19 cellular contexts compared by ENCODE assay signal in genomic region chr4:53441564-53441963, GRCh38.
DNase-seq lines count a peak whose midpoint lies in the region; ATAC-seq, FAIRE-seq and TF ChIP-seq lines count a peak whose summit lies in the region.
"Had no signal": no experiment of that assay in that cellular context is flagged by ENCODE, and none has a peak within 500 bp of the region (broad histone marks: within the 10 kb centered on the region; RNA-seq: fewer than 3 reads in every experiment).

No MANE protein-coding gene starts in this region.

- H3K9me3 Mint-ChIP-seq in activated naive CD4-positive, alpha-beta T cell treated with anti-CD3 and anti-CD28 coated beads, Interleukin-2, amount 50 U/mL, for 24 hours, result no peaks in the 10 kb centered on the region
- no peaks in the 10 kb centered on the region for H3K9me3 Mint-ChIP-seq in activated naive CD4-positive, alpha-beta T cell treated with anti-CD3 and anti-CD28 coated beads, Interleukin-2, amount 50 U/mL, for 72 hours
- H3K9me3 Mint-ChIP-seq in endodermal cell, result no peaks in the 10 kb centered on the region
- no peaks in the 10 kb centered on the region for H3K9me3 Mint-ChIP-seq in progenitor cell of endocrine pancreas (ENCODE audit: low read depth)
- H3K9me3 Mint-ChIP-seq: CD8-positive, alpha-beta memory T cell; GM23338 had no signal

- no peak overlapping the region for H3K9ac ChIP-seq in endodermal cell (ENCODE audit: extremely low read depth, low read length, poor library complexity, severe bottlenecking)
- H3K9ac ChIP-seq: BLaER1 treated with 17β-estradiol and CSF1 and Interleukin-3, amounts not matched to agents 10 nM and 100 nM had no signal

- no peaks in the 10 kb centered on the region for H3K27me3 ChIP-seq in endodermal cell (ENCODE audit: control insufficient read depth, insufficient read depth, low read length, poor library complexity, severe bottlenecking)
- H3K27me3 ChIP-seq: BLaER1 treated with 17β-estradiol and CSF1 and Interleukin-3, amounts not matched to agents 10 nM and 100 nM had no signal

- peaks cover 40% of the 10 kb centered on the region for H3K36me3 Mint-ChIP-seq in activated naive CD4-positive, alpha-beta T cell treated with anti-CD3 and anti-CD28 coated beads, Interleukin-2, amount 50 U/mL, for 24 hours
- peaks cover 20 to 23% of the 10 kb centered on the region in 2 donors for H3K36me3 Mint-ChIP-seq in activated naive CD4-positive, alpha-beta T cell treated with anti-CD3 and anti-CD28 coated beads, Interleukin-2, amount 50 U/mL, for 72 hours
- peaks cover 45% of the 10 kb centered on the region for H3K36me3 Mint-ChIP-seq in endodermal cell (ENCODE audit: low read depth)
- peaks cover 19% of the 10 kb centered on the region for H3K36me3 Mint-ChIP-seq in progenitor cell of endocrine pancreas (ENCODE audit: insufficient read depth)

- TF ChIP-seq CTCF in endodermal cell (conservative IDR thresholded peaks at IDR 0.05) (no peak), progenitor cell of endocrine pancreas (IDR thresholded peaks at IDR 0.05; ENCODE audit: unreplicated experiment) (no peak)

- no peak for TF ChIP-seq POLR2A in GM12892 (IDR thresholded peaks at IDR 0.05; ENCODE audit: low read depth, low read length)

- H3K9me3 ChIP-seq in endodermal cell (ENCODE audit: control insufficient read depth, low read length), result no peaks in the 10 kb centered on the region
- H3K9me3 ChIP-seq: BLaER1 treated with 17β-estradiol and CSF1 and Interleukin-3, amounts not matched to agents 10 nM and 100 nM had no signal

- no peaks in the 10 kb centered on the region for H3K27me3 Mint-ChIP-seq in activated naive CD4-positive, alpha-beta T cell treated with anti-CD3 and anti-CD28 coated beads, Interleukin-2, amount 50 U/mL, for 24 hours
- H3K27me3 Mint-ChIP-seq in endodermal cell (ENCODE audit: insufficient read depth), result no peaks in the 10 kb centered on the region
- H3K27me3 Mint-ChIP-seq in progenitor cell of endocrine pancreas, result no peaks in the 10 kb centered on the region
- H3K27me3 Mint-ChIP-seq: B cell; CD8-positive, alpha-beta memory T cell had no signal

- H3K4me3 ChIP-seq in endodermal cell (ENCODE audit: low read length), result no peak overlapping the region
- H3K4me3 ChIP-seq: BLaER1 treated with 17β-estradiol and CSF1 and Interleukin-3, amounts not matched to agents 10 nM and 100 nM; GM23338 had no signal

- no peak overlapping the region for H3K4me3 Mint-ChIP-seq in activated naive CD4-positive, alpha-beta T cell treated with anti-CD3 and anti-CD28 coated beads, Interleukin-2, amount 50 U/mL, for 24 hours
- H3K4me3 Mint-ChIP-seq in endodermal cell (no peak overlapping the region), progenitor cell of endocrine pancreas (ENCODE audit: low read depth) (no peak overlapping the region)
- H3K4me3 Mint-ChIP-seq: B cell; CD8-positive, alpha-beta memory T cell; GM23338 had no signal

- H3K27ac ChIP-seq in endodermal cell (ENCODE audit: low read depth, low read length), result no peak overlapping the region
- H3K27ac ChIP-seq: BLaER1 treated with 17β-estradiol and CSF1 and Interleukin-3, amounts not matched to agents 10 nM and 100 nM; HL-60 had no signal

- peaks cover 44% of the 10 kb centered on the region for H3K4me1 Mint-ChIP-seq in activated naive CD4-positive, alpha-beta T cell treated with anti-CD3 and anti-CD28 coated beads, Interleukin-2, amount 50 U/mL, for 24 hours
- H3K4me1 Mint-ChIP-seq in endodermal cell (peaks cover 10% of the 10 kb centered on the region), progenitor cell of endocrine pancreas (ENCODE audit: low read depth) (peaks cover 2% of the 10 kb centered on the region)
- H3K4me1 Mint-ChIP-seq: B cell had no signal

- peaks cover 63% of the 10 kb centered on the region for H3K36me3 ChIP-seq in endodermal cell (ENCODE audit: control insufficient read depth, insufficient read depth, low read length)

- no peak for ATAC-seq in activated naive CD4-positive, alpha-beta T cell treated with anti-CD3 and anti-CD28 coated beads, Interleukin-2, amount 50 U/mL, for 72 hours
- ATAC-seq: GM23338 had no signal

- no peaks in the 10 kb centered on the region for H3K4me1 ChIP-seq in endodermal cell (ENCODE audit: control insufficient read depth, insufficient read depth, low read length)
- H3K4me1 ChIP-seq: BLaER1 treated with 17β-estradiol and CSF1 and Interleukin-3, amounts not matched to agents 10 nM and 100 nM had no signal

- 93 to 100% methylated on average over 1 of the region's 1 CpG for WGBS in endodermal cell (ENCODE audit: insufficient coverage in 1 of 2, insufficient read length in 1 of 2), 2 experiments

- H3K27ac Mint-ChIP-seq in activated naive CD4-positive, alpha-beta T cell treated with anti-CD3 and anti-CD28 coated beads, Interleukin-2, amount 50 U/mL, for 24 hours, result peak overlapping the region; percentile 24
- no peak overlapping the region for H3K27ac Mint-ChIP-seq in activated naive CD4-positive, alpha-beta T cell treated with anti-CD3 and anti-CD28 coated beads, Interleukin-2, amount 50 U/mL, for 72 hours
- peak overlapping the region; percentile 56 for H3K27ac Mint-ChIP-seq in endodermal cell
- peak overlapping the region; percentile 19 for H3K27ac Mint-ChIP-seq in progenitor cell of endocrine pancreas
- H3K27ac Mint-ChIP-seq: B cell, GM23338 had no signal

- peak; percentile 9 for FAIRE-seq in GM12892 (lab: Jason Lieb, UNC)
- FAIRE-seq: G401.6, GM18507, H54 had no signal

- DNase-seq in activated naive CD4-positive, alpha-beta T cell treated with anti-CD3 and anti-CD28 coated beads, Interleukin-2, amount 50 U/mL, for 72 hours (ENCODE audit: low spot score in 2 of 2), result no peak
- DNase-seq in GM12892 (ENCODE audit: insufficient read length) (no peak), endodermal cell (no peak), progenitor cell of endocrine pancreas (ENCODE audit: low spot score, unreplicated experiment) (no peak), NAMALWA (ENCODE audit: low spot score) (no peak), NCI-H226 (no peak), NCI-H774 (lab: John Stamatoyannopoulos, UW) (no peak)
- DNase-seq: CD8-positive, alpha-beta memory T cell; COR-L47; DMS 273 treated with DMSO at 0.1 percent for 48 hours; HCEC 1CT had no signal

Comparison
In these comparisons a context has a peak if more than half of its experiments do, and no peak if none do; other contexts are left out.
1. H3K27ac Mint-ChIP-seq: peak in activated naive CD4-positive, alpha-beta T cell treated with anti-CD3 and anti-CD28 coated beads, Interleukin-2, amount 50 U/mL, for 24 hours (single experiment), endodermal cell (single experiment) and progenitor cell of endocrine pancreas (single experiment); none in activated naive CD4-positive, alpha-beta T cell treated with anti-CD3 and anti-CD28 coated beads, Interleukin-2, amount 50 U/mL, for 72 hours (0 of 2).